In genomic region chr1:227785812-227786608, GRCh38 we compare ENCODE assay signal across 13 cellular contexts. TPM values are rescaled to one million over a fixed set of nuclear protein-coding genes. Genes with fewer than 3 reads are reported as not detected.
DNase-seq lines count a peak whose midpoint lies in the region; ATAC-seq and TF ChIP-seq lines count a peak whose summit lies in the region.
"Had no signal": no experiment of that assay in that cellular context is flagged by ENCODE, and none has a peak within 500 bp of the region (broad histone marks: within the 10 kb centered on the region; RNA-seq: fewer than 3 reads in every experiment).

No MANE protein-coding gene starts in this region.

- H3K27ac Mint-ChIP-seq in CD14-positive monocyte = no peak overlapping the region
- H3K27ac Mint-ChIP-seq in Calu3 (ENCODE audit: unreplicated experiment) = no peak overlapping the region
- peak overlapping the region in 1 of 3 experiments; percentile 42 for H3K27ac Mint-ChIP-seq in nephron
- H3K27ac Mint-ChIP-seq: HFFc6 had no signal

- H3K4me1 ChIP-seq in breast epithelium = peaks cover 0 to 11% of the 10 kb centered on the region in 2 donors

- no peak for TF ChIP-seq POLR2A in breast epithelium (IDR thresholded peaks at IDR 0.05)

- no peaks in the 10 kb centered on the region for H3K9me3 ChIP-seq in breast epithelium
- H3K9me3 ChIP-seq: esophagus muscularis mucosa had no signal

- ATAC-seq in GM21367 (IDR thresholded peaks at IDR 0.05; ENCODE audit: unreplicated experiment) (no peak), HG02759 (IDR thresholded peaks at IDR 0.05; ENCODE audit: unreplicated experiment) (no peak)

- intact Hi-C loops in CD14-positive monocyte (cut with micrococcal nuclease) (loop anchor here in 1 of 2 donors (5.0 kb wide), 1 partner anchor 386 kb away; no protein-coding TSS in a partner anchor), Calu3 (cut with micrococcal nuclease; ENCODE audit: unreplicated experiment) (loop anchor here (2.0 kb wide), 1 partner anchor 161 kb away; the partner anchor contains the start of gene WNT9A), breast epithelium (cut with DNase I; ENCODE audit: low total_unique reads) (no loop called here)

- TF ChIP-seq CTCF in CD14-positive monocyte (IDR thresholded peaks at IDR 0.05) (no peak), Calu3 (IDR thresholded peaks at IDR 0.05; ENCODE audit: unreplicated experiment) (no peak), breast epithelium (IDR thresholded peaks at IDR 0.05) (no peak), nephron (IDR thresholded peaks at IDR 0.05; ENCODE audit: unreplicated experiment in 3 of 3) (no peak)

- H3K4me1 Mint-ChIP-seq in CD14-positive monocyte (peaks cover 16% of the 10 kb centered on the region), Calu3 (ENCODE audit: low read depth, unreplicated experiment) (peaks cover 14% of the 10 kb centered on the region), nephron (peaks cover 17% of the 10 kb centered on the region)

- DNase-seq in CD14-positive monocyte (ENCODE audit: low spot score) (no peak), Calu3 (no peak), breast epithelium (ENCODE audit: low spot score in 2 of 2) (peak; percentile 15 to 47), NCI-H1930 (lab: John Stamatoyannopoulos, UW) (no peak)
- DNase-seq: HFFc6; KG1; NCI-H2081 treated with DMSO at 0.1 percent for 48 hours; stimulated activated CD4-positive, alpha-beta T cell treated with anti-CD3 and anti-CD28 coated beads, Interleukin-15, amount 100 ng/mL, for 24 hours had no signal

- H3K4me3 Mint-ChIP-seq in CD14-positive monocyte (peak overlapping the region; percentile 9 to 73), Calu3 (ENCODE audit: low read depth, unreplicated experiment) (peak overlapping the region; percentile 72), nephron (peak overlapping the region; percentile 68 to 84 (median 80))

- H3K36me3 Mint-ChIP-seq in CD14-positive monocyte (peaks cover 3 to 8% of the 10 kb centered on the region in 2 donors), Calu3 (ENCODE audit: insufficient read depth, unreplicated experiment) (peaks cover 32% of the 10 kb centered on the region), nephron (ENCODE audit: low read depth) (peaks cover 15% of the 10 kb centered on the region)

- no TSS peak for BruUV-seq in Calu3 (replicated peaks; lab: Mats Ljungman, UMichigan)

- H3K27me3 Mint-ChIP-seq in CD14-positive monocyte (ENCODE audit: low read depth in 3 of 3) (peaks cover 33 to 47% (median 45%) of the 10 kb centered on the region in 3 donors), Calu3 (ENCODE audit: unreplicated experiment) (peaks cover 16% of the 10 kb centered on the region), nephron (ENCODE audit: low read depth) (peaks cover 17% of the 10 kb centered on the region)

- H3K4me3 ChIP-seq in breast epithelium = no peak overlapping the region

- H3K27ac ChIP-seq in breast epithelium = no peak overlapping the region

- H3K9me3 Mint-ChIP-seq in CD14-positive monocyte = peaks cover 0 to 6% (median 0%) of the 10 kb centered on the region in 7 donors
- no peaks in the 10 kb centered on the region for H3K9me3 Mint-ChIP-seq in Calu3 (ENCODE audit: low read depth, unreplicated experiment)
- no peaks in the 10 kb centered on the region for H3K9me3 Mint-ChIP-seq in nephron
- H3K9me3 Mint-ChIP-seq: HFFc6 had no signal

- H3K36me3 ChIP-seq in breast epithelium = no peaks in the 10 kb centered on the region

- CTCF ChIA-PET in Calu3 (lab: Charles Lee) = no interaction called here

- no peaks in the 10 kb centered on the region for H3K27me3 ChIP-seq in breast epithelium
- H3K27me3 ChIP-seq: esophagus muscularis mucosa had no signal

RNA-seq across cellular contexts. Expression of gene PRSS38, which starts 29.5 kb away (rescaled TPM):
- not detected for polyA plus RNA-seq in CD14-positive monocyte
- not detected in 2 replicates for total RNA-seq in Calu3 (2022)
- not detected for total RNA-seq in breast epithelium
- total RNA-seq: esophagus muscularis mucosa, HFFc6, OCI-LY7 had no signal

RNA-seq across cellular contexts. Expression of gene SNAP47, which starts 50.8 kb away (rescaled TPM):
- polyA plus RNA-seq in CD14-positive monocyte = 10 to 100 TPM; 20.5 to 25.0 TPM
- 39.4 and 39.9 TPM in 2 replicates for total RNA-seq in Calu3 (2022)
- total RNA-seq in breast epithelium = 10 to 100 TPM; 28.3 to 60.3 (median 52.1) TPM

RNA-seq across cellular contexts. Expression of gene JMJD4, which starts 50.9 kb away (rescaled TPM):
- 10 to 100 TPM; 11.2 TPM for polyA plus RNA-seq in CD14-positive monocyte
- total RNA-seq in Calu3 (2022) (37.8 and 40.0 TPM in 2 replicates), breast epithelium (10 to 100 TPM; 11.7 to 27.2 (median 21.0) TPM)

Comparison
In these comparisons a context has a peak if more than half of its experiments do, and no peak if none do; other contexts are left out.
1. DNase-seq: peak in breast epithelium (2 of 2); none in CD14-positive monocyte (single experiment), Calu3 (single experiment) and NCI-H1930 (0 of 2).
2. Peak in every context shown above with its lines, with median percentiles within 50 percentile points of each other: H3K4me3 Mint-ChIP-seq.